Comparison of ENCODE assay signal across 22 cellular contexts in genomic region chr4:128488055-128488705, GRCh38.
"Had no signal": no experiment of that assay in that cellular context is flagged by ENCODE, and none has a peak within 500 bp of the region (broad histone marks: within the 10 kb centered on the region; RNA-seq: fewer than 3 reads in every experiment).

No MANE protein-coding gene starts in this region.

- H3K9ac ChIP-seq: SK-N-SH had no signal

- H3K36me3 ChIP-seq: MG63 had no signal

- H3K27ac ChIP-seq: HL-60, RWPE1 had no signal

- ATAC-seq: Panc1, PC-3 had no signal

- H3K9me2 ChIP-seq: SK-N-SH had no signal

- H3K9me3 ChIP-seq: MG63, SK-N-SH had no signal

- DNase-seq: KBM-7, MG63, NCI-H1092, NCI-H1105 treated with DMSO at 0.1 percent for 48 hours, NCI-H1436, NCI-H187, NCI-H2029, NCI-H2081 treated with DMSO at 0.1 percent for 48 hours, NCI-H2171, NCI-H226, NCI-H446, NCI-H510A, NCI-H524 treated with DMSO at 0.1 percent for 48 hours, NCI-H69, NCI-H774, PC-3, SHP77, SK-N-SH, SW 1271 had no signal

- H3K4me2 ChIP-seq: SK-N-SH had no signal

- H3K4me3 ChIP-seq: MG63 had no signal

- H3K27me3 ChIP-seq: MG63 had no signal
